Comparison of ENCODE assay signal across 9 cellular contexts in the genomic region with DNA sequence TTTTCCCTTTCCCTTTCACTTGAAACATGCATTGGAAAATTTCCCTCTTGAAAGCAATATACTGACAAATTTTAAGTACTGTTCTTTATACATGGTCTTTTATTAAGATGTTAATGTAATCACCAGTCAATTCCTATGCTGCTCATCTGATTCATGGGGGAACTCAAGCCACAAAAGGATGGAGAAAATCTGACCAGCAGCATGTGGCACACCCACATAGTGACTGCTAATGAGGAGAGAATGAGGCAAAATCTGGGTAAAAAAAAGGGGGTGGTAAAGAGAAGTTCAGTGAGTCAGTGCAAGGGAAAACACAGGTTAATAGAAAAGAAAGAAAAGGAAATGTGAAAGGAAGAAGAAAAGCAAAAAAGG. TPM values are rescaled to one million over a fixed set of nuclear protein-coding genes. Genes with fewer than 3 reads are reported as not detected.
DNase-seq lines count a peak whose midpoint lies in the region; ATAC-seq, FAIRE-seq and TF ChIP-seq lines count a peak whose summit lies in the region.
"Had no signal": no experiment of that assay in that cellular context is flagged by ENCODE, and none has a peak within 500 bp of the region (broad histone marks: within the 10 kb centered on the region; RNA-seq: fewer than 3 reads in every experiment).

No MANE protein-coding gene starts in this region.

- no peak for TF ChIP-seq EP300 in GM12878 (IDR thresholded peaks at IDR 0.05; ENCODE audit: borderline replicate concordance in 1 of 2, control insufficient read depth in 1 of 2, low read depth in 2 of 2, low read length in 2 of 2)

- H3K36me3 ChIP-seq in GM12878 (ENCODE audit: control insufficient read depth in 2 of 2, insufficient read depth in 2 of 2, low read length in 1 of 2) (peaks cover 0 to 1% of the 10 kb centered on the region in 2 experiments; a peak in 1 of 4 replicates), neutrophil (peaks cover 4% of the 10 kb centered on the region)

- peak overlapping the region; percentile 89 for H3K4me2 ChIP-seq in GM12878 (ENCODE audit: control insufficient read depth, insufficient read depth)

- H3K4me1 ChIP-seq in GM12878 (ENCODE audit: control insufficient read depth, insufficient read depth, low read length) (peaks cover 27% of the 10 kb centered on the region), neutrophil (ENCODE audit: control insufficient read depth in 1 of 2, insufficient read depth in 1 of 2, low read depth in 1 of 2, low read length in 1 of 2) (peaks cover 55 to 70% of the 10 kb centered on the region in 2 experiments)

- peak overlapping the region; percentile 93 for H3K27ac ChIP-seq in GM12878 (ENCODE audit: control insufficient read depth, insufficient read depth)
- peak overlapping the region; percentile 97 for H3K27ac ChIP-seq in neutrophil

- TF ChIP-seq CTCF in AG10803 (conservative IDR thresholded peaks at IDR 0.05; ENCODE audit: low read length) = no peak
- TF ChIP-seq CTCF in GM12878 (IDR thresholded peaks at IDR 0.05 in 2 of 3, conservative IDR thresholded peaks at IDR 0.05 in 1 of 3; ENCODE audit: control insufficient read depth in 2 of 3, extremely low read depth in 1 of 3, insufficient read depth in 1 of 3, low read depth in 3 of 3, low read length in 3 of 3) = no peak
- no peak for TF ChIP-seq CTCF in neutrophil (IDR thresholded peaks at IDR 0.05)

- no TSS peak for BruUV-seq in GM12878 (replicated peaks; lab: Mats Ljungman, UMichigan)

- TF ChIP-seq RAD21 in GM12878 (IDR thresholded peaks at IDR 0.05; ENCODE audit: insufficient read depth, low read depth, low read length) = no peak

- SMC1A ChIA-PET in GM12878 (lab: Charles Lee; ENCODE audit: uncharacterized antibody, unreplicated experiment) = interaction anchor here (1.8 to 12.0 kb wide), 4 partner anchors 11 to 32 kb away, joined by 6 to 221 read pairs (median 52); a partner anchor contains a TSS

- FAIRE-seq in GM12878 (lab: Jason Lieb, UNC) (no peak), GM12892 (lab: Jason Lieb, UNC) (no peak)

- intact Hi-C loops in GM12878 (cut with micrococcal nuclease; ENCODE audit: unreplicated experiment) = no loop called here

- H3K9ac ChIP-seq in GM12878 (ENCODE audit: control insufficient read depth, insufficient read depth, low read length) = no peak overlapping the region

- POLR2A ChIA-PET in GM12878 (lab: Charles Lee) = interaction anchor here (0.9 to 2.0 kb wide), 4 partner anchors 10 to 27 kb away, joined by 3 to 10 read pairs (median 3); no protein-coding TSS in a partner anchor

- no peaks in the 10 kb centered on the region for H4K20me1 ChIP-seq in GM12878 (ENCODE audit: control insufficient read depth, insufficient read depth)

- H3K9me3 ChIP-seq in GM12878 (replicated peaks; ENCODE audit: control insufficient read depth, insufficient read depth, low read length) = no peaks in the 10 kb centered on the region
- no peaks in the 10 kb centered on the region for H3K9me3 ChIP-seq in neutrophil

- RAD21 ChIA-PET in GM12878 (lab: Charles Lee; ENCODE audit: unreplicated experiment) = interaction anchor here (1.1 to 6.9 kb wide), 4 partner anchors 12 to 67 kb away, joined by 3 to 73 read pairs (median 17); a partner anchor contains a TSS

- H3K27me3 ChIP-seq in GM12878 (replicated peaks in 1 of 2; ENCODE audit: control insufficient read depth in 2 of 2, insufficient read depth in 2 of 2, low read length in 1 of 2) (no peaks in the 10 kb centered on the region), neutrophil (no peaks in the 10 kb centered on the region)

- no peak overlapping the region for H2AFZ ChIP-seq in GM12878 (ENCODE audit: control insufficient read depth, low read depth, low read length)

- ATAC-seq in GM12878 = peak; percentile 47
- no peak for ATAC-seq in HG02852 (IDR thresholded peaks at IDR 0.05; ENCODE audit: unreplicated experiment)
- no peak for ATAC-seq in GM19467 (IDR thresholded peaks at IDR 0.05; ENCODE audit: unreplicated experiment)

- no peak for TF ChIP-seq POLR2A in GM12878 (IDR thresholded peaks at IDR 0.05; ENCODE audit: low read depth, low read length)
- no peak for TF ChIP-seq POLR2A in GM12892 (IDR thresholded peaks at IDR 0.05; ENCODE audit: low read depth, low read length)

- H3K79me2 ChIP-seq in GM12878 (ENCODE audit: control insufficient read depth, insufficient read depth, low read length) = peaks cover 33% of the 10 kb centered on the region

- CTCF ChIA-PET in GM12878 (lab: Yijun Ruan, JAX) = interaction anchor here (1.6 to 3.1 kb wide), 2 partner anchors 12 to 38 kb away, joined by 6 to 23 read pairs; a partner anchor contains a TSS

- H3K4me3 ChIP-seq in AG10803 (ENCODE audit: low read length) (no peak overlapping the region), GM12878 (peak overlapping the region; percentile 4; the same call in 1 of the 2 replicates), neutrophil (ENCODE audit: low read depth in 1 of 2, low read length in 1 of 2) (peak overlapping the region; percentile 59 to 65)

- DNase-seq in AG10803 (ENCODE audit: low read depth) = peak; percentile 55
- peak; percentile 17 for DNase-seq in HCEC 1CT
- no peak for DNase-seq in GM12878 (ENCODE audit: low read depth, low spot score)
- no peak for DNase-seq in GM12892 (ENCODE audit: insufficient read length)
- no peak for DNase-seq in NCI-H748 treated with DMSO at 0.1 percent for 48 hours (lab: John Stamatoyannopoulos, UW)
- DNase-seq: NCI-H446 treated with DMSO at 0.1 percent for 48 hours had no signal

- in situ Hi-C loops in GM12878 (cut with MboI) = no loop called here

TF ChIP-seq in GM12878, 131 proteins besides CTCF, POLR2A, EP300 and RAD21:
- TF ChIP-seq, protein P1, sequence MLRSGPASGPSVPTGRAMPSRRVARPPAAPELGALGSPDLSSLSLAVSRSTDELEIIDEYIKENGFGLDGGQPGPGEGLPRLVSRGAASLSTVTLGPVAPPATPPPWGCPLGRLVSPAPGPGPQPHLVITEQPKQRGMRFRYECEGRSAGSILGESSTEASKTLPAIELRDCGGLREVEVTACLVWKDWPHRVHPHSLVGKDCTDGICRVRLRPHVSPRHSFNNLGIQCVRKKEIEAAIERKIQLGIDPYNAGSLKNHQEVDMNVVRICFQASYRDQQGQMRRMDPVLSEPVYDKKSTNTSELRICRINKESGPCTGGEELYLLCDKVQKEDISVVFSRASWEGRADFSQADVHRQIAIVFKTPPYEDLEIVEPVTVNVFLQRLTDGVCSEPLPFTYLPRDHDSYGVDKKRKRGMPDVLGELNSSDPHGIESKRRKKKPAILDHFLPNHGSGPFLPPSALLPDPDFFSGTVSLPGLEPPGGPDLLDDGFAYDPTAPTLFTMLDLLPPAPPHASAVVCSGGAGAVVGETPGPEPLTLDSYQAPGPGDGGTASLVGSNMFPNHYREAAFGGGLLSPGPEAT (IDR thresholded peaks at IDR 0.05; ENCODE audit: low read depth) = 0 out of 2 replicates have a peak, but pooled peaks have one; percentile 15
- TF ChIP-seq IKZF1 (conservative IDR thresholded peaks at IDR 0.05) (peak; percentile 45; the same call in 1 of the 2 replicates), ATF7 (IDR thresholded peaks at IDR 0.05; ENCODE audit: low read depth) (0 out of 2 replicates have a peak, but pooled peaks have one; percentile 11), IKZF2 (IDR thresholded peaks at IDR 0.05) (peak in 1 of 2 experiments; percentile 43; a peak in 2 of 4 replicates), CHD2 (IDR thresholded peaks at IDR 0.05; ENCODE audit: borderline replicate concordance, low read depth, low read length) (no peak), NR2F1 (conservative IDR thresholded peaks at IDR 0.05) (no peak), EED (IDR thresholded peaks at IDR 0.05; ENCODE audit: low read depth) (no peak)

RNA-seq across cellular contexts. Expression of a gene that starts 11.3 kb away (rescaled TPM):
- total RNA-seq in GM12878 (2013; cell fraction: nucleolus; rRNA removed) = 56.2 and 57.8 TPM in 2 replicates
- 28.6 and 31.4 TPM in 2 replicates for total RNA-seq in GM12878 (2014; rRNA removed)
- total RNA-seq in GM12878 (2014; rRNA removed; fragmentation: Illumina TruSeq; extraction: Trizol) = 25.4 and 26.1 TPM in 2 replicates
- total RNA-seq in GM12878 (2021) = 37.4 and 38.3 TPM in 2 replicates
- polyA plus RNA-seq in GM12878 (2011; ENCODE audit: low read depth) = 10.9 TPM
- 51.1 and 56.1 TPM in 2 replicates for polyA plus RNA-seq in GM12878 (2011; rRNA removed)
- 50.7 and 60.3 TPM in 2 replicates for polyA plus RNA-seq in GM12878 (2011; cell fraction: cytosol; rRNA removed)
- polyA plus RNA-seq in GM12878 (2011; cell fraction: nucleus; rRNA removed) = 27.8 and 28.7 TPM in 2 replicates
- 18.2 and 21.3 TPM in 2 replicates for polyA plus RNA-seq in GM12878 (2012)
- 25.3 and 27.0 TPM in 2 replicates for polyA plus RNA-seq in GM12878 (2014; fragmentation: Illumina TruSeq; extraction: Trizol)
- polyA plus RNA-seq in GM12878 (2014; fragmentation: Nextera tagmentation; extraction: Ambion mirVana) = 1 to 10 TPM; 4.7 to 6.7 TPM
- 24.5 and 26.4 TPM in 2 replicates for polyA plus RNA-seq in GM12878 (2014; rRNA removed)
- 10 to 100 TPM; 26.7 to 31.0 TPM for polyA plus RNA-seq in GM12878 (2016; fragmentation: Nextera tagmentation; extraction: Ambion mirVana)
- 133 and 190 TPM in 2 replicates for polyA minus RNA-seq in GM12878 (2011; rRNA and poly(A)+ RNA removed)
- polyA minus RNA-seq in GM12878 (2011; cell fraction: cytosol; rRNA and poly(A)+ RNA removed) = 39.5 and 49.2 TPM in 2 replicates
- polyA minus RNA-seq in GM12878 (2011; cell fraction: nucleus; rRNA and poly(A)+ RNA removed) = 14.4 and 21.6 TPM in 2 replicates
- 35.4 TPM for polyA plus RNA-seq in GM12892 (2012; ENCODE audit: missing spikeins)

Comparison
In these comparisons a context has a peak if more than half of its experiments do, and no peak if none do; other contexts are left out.
1. DNase-seq: peak in AG10803 (single experiment) and HCEC 1CT (single experiment); none in GM12878 (single experiment), GM12892 (single experiment) and NCI-H748 treated with DMSO at 0.1 percent for 48 hours (single experiment).